ENCODE assay signal across 1 cellular context in genomic region chr6:54262956-54263355, GRCh38.
TF ChIP-seq lines count a peak whose summit lies in the region.

No MANE protein-coding gene starts in this region.

TF ChIP-seq in HCT116, 20 proteins besides CTCF, POLR2A, EP300 and RAD21 (continued from another document):
- TF ChIP-seq REST (IDR thresholded peaks at IDR 0.05; ENCODE audit: low read depth): no peak
- TF ChIP-seq TCF7L2 (IDR thresholded peaks at IDR 0.05; ENCODE audit: borderline replicate concordance, extremely low read depth, insufficient read depth, insufficient read length): no peak
- no peak for TF ChIP-seq CBX3 (IDR thresholded peaks at IDR 0.05; ENCODE audit: low read depth)
- no peak for TF ChIP-seq EGR1 (IDR thresholded peaks at IDR 0.05; ENCODE audit: low read depth)
- TF ChIP-seq SRF (IDR thresholded peaks at IDR 0.05; ENCODE audit: low read depth): no peak
- no peak for TF ChIP-seq JUND (IDR thresholded peaks at IDR 0.05)
TF ChIP-seq in HCT116: peak in this region for 0.
